8 cellular contexts compared by ENCODE assay signal in genomic region chr6:117449549-117450439, GRCh38. TPM values are rescaled to one million over a fixed set of nuclear protein-coding genes. Genes with fewer than 3 reads are reported as not detected.
DNase-seq lines count a peak whose midpoint lies in the region; ATAC-seq, FAIRE-seq and TF ChIP-seq lines count a peak whose summit lies in the region.

No MANE protein-coding gene starts in this region.

- peak; percentile 93 for FAIRE-seq in A204.1 (lab: Jason Lieb, UNC)
- FAIRE-seq in TTC549 (lab: Jason Lieb, UNC): peak; percentile 77

- no peak for TF ChIP-seq POLR2A in breast epithelium (IDR thresholded peaks at IDR 0.05)

- in situ Hi-C loops in GM13977 (cut with MboI; ENCODE audit: low pct_unique_long_range_greater_than_20kb, low sequenced_read_pairs, unreplicated experiment): loop anchor here (10.0 to 25.0 kb wide), 2 partner anchors 105 to 388 kb away; no protein-coding TSS in a partner anchor

- H3K4me3 ChIP-seq in breast epithelium: no peak overlapping the region

- TF ChIP-seq CTCF in GM13977 (IDR thresholded peaks at IDR 0.05; ENCODE audit: extremely low read depth, insufficient read depth, missing control alignments) (peak; percentile 68), breast epithelium (IDR thresholded peaks at IDR 0.05) (peak; percentile 26 to 76 (median 65))

- no peaks in the 10 kb centered on the region for H3K4me1 ChIP-seq in breast epithelium

- H3K27ac ChIP-seq in breast epithelium: no peak overlapping the region

- ATAC-seq in HG02623 (IDR thresholded peaks at IDR 0.05; ENCODE audit: unreplicated experiment): no peak

- no peaks in the 10 kb centered on the region for H3K27me3 ChIP-seq in breast epithelium

- intact Hi-C loops in breast epithelium (cut with DNase I; ENCODE audit: low total_unique reads): no loop called here

- DNase-seq in GM13977 (ENCODE audit: low spot score) (peak; percentile 25), NCI-H2029 (lab: John Stamatoyannopoulos, UW) (peak; percentile 90), breast epithelium (ENCODE audit: low spot score in 2 of 2) (no peak), kidney tubule cell (ENCODE audit: low spot score) (peak; percentile 75)
- peak in 2 of 3 donors; percentile 17 to 34 for DNase-seq in stimulated activated CD4-positive, alpha-beta T cell treated with anti-CD3 and anti-CD28 coated beads, TNF-alpha, amount 100 ng/mL, for 1 hour (ENCODE audit: low read depth in 3 of 3, low spot score in 1 of 3)

- no peaks in the 10 kb centered on the region for H3K36me3 ChIP-seq in breast epithelium

- no peaks in the 10 kb centered on the region for H3K9me3 ChIP-seq in breast epithelium

RNA-seq across cellular contexts. Expression of gene ROS1, which starts 24.1 kb away (rescaled TPM):
- total RNA-seq in breast epithelium: under 1 TPM in 1 of 3 donors, not detected in 2; under 0.01 TPM

RNA-seq across cellular contexts. Expression of gene DCBLD1, which starts 32.7 kb away (rescaled TPM):
- total RNA-seq in breast epithelium: 10 to 100 TPM; 10.4 to 16.0 (median 11.8) TPM

Comparison
In these comparisons a context has a peak if more than half of its experiments do, and no peak if none do; other contexts are left out.
1. DNase-seq: peak in GM13977 (single experiment), NCI-H2029 (single experiment), kidney tubule cell (single experiment) and stimulated activated CD4-positive, alpha-beta T cell treated with anti-CD3 and anti-CD28 coated beads, TNF-alpha, amount 100 ng/mL, for 1 hour (2 of 3); none in breast epithelium (0 of 2).